In genomic region chr1:156750191-156750931, GRCh38 we compare ENCODE assay signal across 6 cellular contexts. TPM values are rescaled to one million over a fixed set of nuclear protein-coding genes. Genes with fewer than 3 reads are reported as not detected.
DNase-seq lines count a peak whose midpoint lies in the region; ATAC-seq and TF ChIP-seq lines count a peak whose summit lies in the region.

No MANE protein-coding gene starts in this region.

- TF ChIP-seq CTCF in BE2C (IDR thresholded peaks at IDR 0.05; ENCODE audit: low read depth, low read length): no peak
- no peak for TF ChIP-seq CTCF in NB4 (IDR thresholded peaks at IDR 0.05; ENCODE audit: low read depth, low read length)
- TF ChIP-seq CTCF in astrocyte of the spinal cord (IDR thresholded peaks at IDR 0.05; ENCODE audit: low read depth, low read length): no peak

- intact Hi-C loops in naive thymus-derived CD4-positive, alpha-beta T cell (cut with micrococcal nuclease): no loop called here

- H3K27me3 ChIP-seq in BE2C: no peaks in the 10 kb centered on the region
- no peaks in the 10 kb centered on the region for H3K27me3 ChIP-seq in naive thymus-derived CD4-positive, alpha-beta T cell (ENCODE audit: control insufficient read depth in 2 of 2, insufficient read depth in 2 of 2, low read length in 2 of 2)

- peak overlapping the region; percentile 90 for H3K27ac ChIP-seq in naive thymus-derived CD4-positive, alpha-beta T cell (ENCODE audit: low read depth, low read length)

- H3K4me3 Mint-ChIP-seq in naive thymus-derived CD4-positive, alpha-beta T cell: peak overlapping the region; percentile 88 to 98 (median 94)

- H3K36me3 Mint-ChIP-seq in naive thymus-derived CD4-positive, alpha-beta T cell: peaks cover 0 to 25% (median 3%) of the 10 kb centered on the region in 5 donors

- no peaks in the 10 kb centered on the region for H3K27me3 Mint-ChIP-seq in naive thymus-derived CD4-positive, alpha-beta T cell

- H3K9me3 ChIP-seq in BE2C: no peaks in the 10 kb centered on the region
- H3K9me3 ChIP-seq in naive thymus-derived CD4-positive, alpha-beta T cell (ENCODE audit: control insufficient read depth in 2 of 3, low read length in 3 of 3): no peaks in the 10 kb centered on the region

- H3K4me1 ChIP-seq in BE2C: peaks cover 27% of the 10 kb centered on the region
- peaks cover 41 to 47% of the 10 kb centered on the region in 2 donors for H3K4me1 ChIP-seq in naive thymus-derived CD4-positive, alpha-beta T cell (ENCODE audit: control insufficient read depth in 2 of 2, insufficient read depth in 2 of 2, low read length in 2 of 2)

- CTCF ChIA-PET in naive thymus-derived CD4-positive, alpha-beta T cell (lab: Charles Lee): interaction anchor here (1.1 to 1.8 kb wide), 2 partner anchors 24 kb away, joined by 3 to 6 read pairs; no protein-coding TSS in a partner anchor

- DNase-seq in BE2C (no peak), NB4 (ENCODE audit: low read depth) (peak; percentile 88), astrocyte of the spinal cord (ENCODE audit: low read depth, low spot score) (no peak), SKM-1 treated with dmso at 0.1 percent for 144 hours (lab: John Stamatoyannopoulos, UW; ENCODE audit: unreplicated experiment) (no peak), NCI-H1694 (lab: John Stamatoyannopoulos, UW) (no peak)
- peak in 1 of 9 donors; percentile 49 for DNase-seq in naive thymus-derived CD4-positive, alpha-beta T cell

- no peaks in the 10 kb centered on the region for H3K9me3 Mint-ChIP-seq in naive thymus-derived CD4-positive, alpha-beta T cell

- peak overlapping the region; percentile 82 to 95 (median 91) for H3K27ac Mint-ChIP-seq in naive thymus-derived CD4-positive, alpha-beta T cell

- TF ChIP-seq POLR2A in NB4 (IDR thresholded peaks at IDR 0.05; ENCODE audit: extremely low read depth, insufficient read length): no peak

- H3K4me1 Mint-ChIP-seq in naive thymus-derived CD4-positive, alpha-beta T cell: peaks cover 52 to 68% (median 60%) of the 10 kb centered on the region in 7 donors

- no peak for ATAC-seq in naive thymus-derived CD4-positive, alpha-beta T cell

- peaks cover 21% of the 10 kb centered on the region for H3K36me3 ChIP-seq in BE2C
- H3K36me3 ChIP-seq in naive thymus-derived CD4-positive, alpha-beta T cell (ENCODE audit: control insufficient read depth in 2 of 3, insufficient read depth in 3 of 3, low read length in 3 of 3): peaks cover 0 to 10% (median 2%) of the 10 kb centered on the region in 3 experiments

- in situ Hi-C loops in astrocyte of the spinal cord (cut with HindIII; ENCODE audit: low sequenced_read_pairs): no loop called here

- H3K4me3 ChIP-seq in BE2C (ENCODE audit: low read depth, low read length) (peak overlapping the region; percentile 98), NB4 (ENCODE audit: low read depth, low read length) (peak overlapping the region; percentile 99), astrocyte of the spinal cord (ENCODE audit: low read depth, low read length) (peak overlapping the region; percentile 83)
- H3K4me3 ChIP-seq in naive thymus-derived CD4-positive, alpha-beta T cell (ENCODE audit: low read length): peak overlapping the region; percentile 76

- POLR2A ChIA-PET in naive thymus-derived CD4-positive, alpha-beta T cell (lab: Charles Lee): interaction anchor here (0.9 to 4.5 kb wide), 6 partner anchors 9 to 45 kb away, joined by 3 to 64 read pairs (median 18); partner anchors contain the start of genes ISG20L2, METTL25B, MRPL24 and PRCC

RNA-seq across cellular contexts. Expression of gene HDGF, which starts 1.1 kb away (rescaled TPM):
- polyA plus RNA-seq in BE2C (2012; ENCODE audit: insufficient read depth, insufficient read length, low read depth): 264 TPM
- 100 to 1,000 TPM in 1 of 5 experiments, 10 to 100 TPM in 4; 64.1 to 224 (median 91.2) TPM for total RNA-seq in naive thymus-derived CD4-positive, alpha-beta T cell
- polyA plus RNA-seq in naive thymus-derived CD4-positive, alpha-beta T cell: 10 to 100 TPM; 25.0 to 39.3 TPM

RNA-seq across cellular contexts. Expression of gene MRPL24, which starts 9.5 kb away (rescaled TPM):
- 264 TPM for polyA plus RNA-seq in BE2C (2012; ENCODE audit: insufficient read depth, insufficient read length, low read depth)
- total RNA-seq in naive thymus-derived CD4-positive, alpha-beta T cell: 10 to 100 TPM; 19.1 to 68.9 (median 47.2) TPM
- 10 to 100 TPM; 86.3 to 98.0 TPM for polyA plus RNA-seq in naive thymus-derived CD4-positive, alpha-beta T cell

RNA-seq across cellular contexts. Expression of gene PRCC, which starts 17.0 kb away (rescaled TPM):
- 319 TPM for polyA plus RNA-seq in BE2C (2012; ENCODE audit: insufficient read depth, insufficient read length, low read depth)
- 10 to 100 TPM; 53.2 to 88.9 (median 61.7) TPM for total RNA-seq in naive thymus-derived CD4-positive, alpha-beta T cell
- polyA plus RNA-seq in naive thymus-derived CD4-positive, alpha-beta T cell: 10 to 100 TPM; 40.9 to 60.8 TPM

RNA-seq across cellular contexts. Expression of gene ISG20L2, which starts 21.8 kb away (rescaled TPM):
- polyA plus RNA-seq in BE2C (2012; ENCODE audit: insufficient read depth, insufficient read length, low read depth): 100 TPM
- total RNA-seq in naive thymus-derived CD4-positive, alpha-beta T cell: 10 to 100 TPM; 44.7 to 59.9 (median 53.9) TPM
- 10 to 100 TPM; 15.3 to 20.6 TPM for polyA plus RNA-seq in naive thymus-derived CD4-positive, alpha-beta T cell

RNA-seq across cellular contexts. Expression of gene METTL25B, which starts 22.1 kb away (rescaled TPM):
- polyA plus RNA-seq in BE2C (2012; ENCODE audit: insufficient read depth, insufficient read length, low read depth): 47.1 TPM
- 10 to 100 TPM; 16.0 to 29.8 (median 29.1) TPM for total RNA-seq in naive thymus-derived CD4-positive, alpha-beta T cell
- polyA plus RNA-seq in naive thymus-derived CD4-positive, alpha-beta T cell: 1 to 10 TPM; 4.4 to 5.1 TPM
